Comparison of ENCODE assay signal across 8 cellular contexts in the genomic region with DNA sequence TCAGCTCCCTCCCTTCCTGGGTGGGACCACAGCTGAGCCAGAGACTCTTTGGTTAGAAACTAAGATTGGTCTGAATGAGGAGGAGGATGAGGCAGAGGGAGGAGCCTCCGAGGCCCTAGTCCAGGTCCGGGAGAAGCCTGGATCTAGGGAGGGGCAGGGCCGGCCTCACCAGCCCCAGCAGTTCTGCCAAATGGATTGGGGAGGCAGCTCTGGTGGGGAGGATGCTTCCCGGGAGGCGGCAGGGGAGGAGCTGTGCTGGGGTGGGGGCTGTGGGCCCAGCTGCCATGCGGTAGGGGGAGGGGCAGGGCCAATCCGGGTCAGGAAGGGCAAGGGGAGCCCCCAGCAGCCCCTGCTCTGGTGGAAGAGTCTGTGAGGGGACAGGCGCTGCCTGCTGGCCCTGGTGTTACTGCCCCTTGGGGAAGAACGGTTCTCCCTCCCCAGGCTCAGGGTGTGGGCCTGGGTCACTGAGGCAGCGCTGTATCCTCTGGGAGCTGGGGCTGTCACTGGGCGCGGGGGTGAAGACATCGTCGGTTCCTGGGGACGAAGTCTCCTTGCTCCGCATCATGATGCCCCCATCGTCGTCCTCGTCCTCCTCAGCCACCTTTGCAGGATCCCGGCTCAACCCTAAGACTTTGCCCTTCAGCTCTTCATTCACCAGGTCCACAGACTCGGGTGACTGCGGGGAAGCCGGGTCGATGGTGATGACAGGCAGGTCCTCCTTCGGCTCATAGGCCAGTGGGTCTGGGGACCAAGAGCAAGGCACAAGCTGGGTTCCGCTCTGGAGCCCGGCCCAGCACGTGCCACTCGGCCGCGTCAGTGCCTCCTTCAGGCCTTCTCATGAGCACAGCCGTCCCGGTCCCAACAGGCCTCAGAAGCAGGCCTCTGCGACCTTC. TPM values are rescaled to one million over a fixed set of nuclear protein-coding genes. Genes with fewer than 3 reads are reported as not detected.
DNase-seq lines count a peak whose midpoint lies in the region; ATAC-seq and TF ChIP-seq lines count a peak whose summit lies in the region.

No MANE protein-coding gene starts in this region.

- no peak for ATAC-seq in HG03354 (IDR thresholded peaks at IDR 0.05; ENCODE audit: poor library complexity, severe bottlenecking, unreplicated experiment)
- ATAC-seq in T-helper 17 cell, result no peak
- no peak for ATAC-seq in T-cell (replicated peaks in 1 of 4)

- H3K27me3 Mint-ChIP-seq in osteocyte (ENCODE audit: unreplicated experiment), result no peaks in the 10 kb centered on the region
- no peaks in the 10 kb centered on the region for H3K27me3 Mint-ChIP-seq in T-helper 17 cell
- H3K27me3 Mint-ChIP-seq in T-cell, result no peaks in the 10 kb centered on the region

- no peak for TF ChIP-seq CTCF in esophagus squamous epithelium (IDR thresholded peaks at IDR 0.05)
- no peak for TF ChIP-seq CTCF in osteocyte (IDR thresholded peaks at IDR 0.05)

- peaks cover 0 to 41% (median 0%) of the 10 kb centered on the region in 3 donors for H3K36me3 ChIP-seq in esophagus squamous epithelium

- CTCF ChIA-PET in T-cell (lab: Charles Lee), result interaction anchor here (0.5 to 1.6 kb wide), 7 partner anchors 54 to 659 kb away, joined by 3 to 10 read pairs (median 5); no protein-coding TSS in a partner anchor

- no peaks in the 10 kb centered on the region for H3K27me3 ChIP-seq in esophagus squamous epithelium

- H3K4me3 Mint-ChIP-seq in osteocyte (ENCODE audit: unreplicated experiment) (no peak overlapping the region), T-helper 17 cell (no peak overlapping the region), T-cell (no peak overlapping the region)

- peaks cover 3% of the 10 kb centered on the region for H3K36me3 Mint-ChIP-seq in osteocyte (ENCODE audit: unreplicated experiment)
- no peaks in the 10 kb centered on the region for H3K36me3 Mint-ChIP-seq in T-helper 17 cell (ENCODE audit: low read depth)
- H3K36me3 Mint-ChIP-seq in T-cell, result no peaks in the 10 kb centered on the region

- peak overlapping the region; percentile 83 to 88 (median 86) for H3K27ac ChIP-seq in esophagus squamous epithelium

- H3K27ac Mint-ChIP-seq in osteocyte (ENCODE audit: unreplicated experiment), result peak overlapping the region; percentile 91
- no peak overlapping the region for H3K27ac Mint-ChIP-seq in T-helper 17 cell
- H3K27ac Mint-ChIP-seq in T-cell, result no peak overlapping the region

- TF ChIP-seq POLR2A in esophagus squamous epithelium (IDR thresholded peaks at IDR 0.05), result no peak

- intact Hi-C loops in esophagus squamous epithelium (cut with DNase I), result loop anchor here (5.0 to 10.0 kb wide), 3 partner anchors 105 to 292 kb away; a partner anchor contains a TSS

- H3K9me3 ChIP-seq in esophagus squamous epithelium (no peaks in the 10 kb centered on the region), T-helper 17 cell (ENCODE audit: control insufficient read depth, low read length, poor library complexity, severe bottlenecking) (no peaks in the 10 kb centered on the region)

- H3K9me3 Mint-ChIP-seq in osteocyte (ENCODE audit: unreplicated experiment) (no peaks in the 10 kb centered on the region), T-cell (no peaks in the 10 kb centered on the region)

- no peak overlapping the region for H3K4me3 ChIP-seq in esophagus squamous epithelium

- peaks cover 35% of the 10 kb centered on the region for H3K4me1 Mint-ChIP-seq in osteocyte (ENCODE audit: unreplicated experiment)
- H3K4me1 Mint-ChIP-seq in T-helper 17 cell, result peaks cover 6% of the 10 kb centered on the region
- H3K4me1 Mint-ChIP-seq in T-cell, result peaks cover 0 to 11% (median 8%) of the 10 kb centered on the region in 3 donors

- peaks cover 27 to 44% (median 27%) of the 10 kb centered on the region in 3 donors for H3K4me1 ChIP-seq in esophagus squamous epithelium

- POLR2A ChIA-PET in T-cell (lab: Charles Lee), result no interaction called here

- DNase-seq in DMS53 (lab: John Stamatoyannopoulos, UW), result peak; percentile 73
- DNase-seq in OCI-M1 (lab: John Stamatoyannopoulos, UW), result peak; percentile 73
- DNase-seq in esophagus squamous epithelium (lab: John Stamatoyannopoulos, UW), result no peak
- DNase-seq in osteocyte (ENCODE audit: extremely low spot score, unreplicated experiment), result no peak
- DNase-seq in T-helper 17 cell, result no peak
- no peak for DNase-seq in HuH-7.5 (ENCODE audit: low spot score)
- no peak for DNase-seq in T-cell

- 85 to 92% methylated on average over 16 to 17 of the region's 34 CpGs for WGBS in esophagus squamous epithelium, 2 donors

RNA-seq across cellular contexts. Expression of a gene that starts 54.8 kb away (rescaled TPM):
- total RNA-seq in esophagus squamous epithelium, result 10 to 100 TPM; 11.4 to 18.8 (median 16.6) TPM
- total RNA-seq in osteocyte, result 32.5 and 34.2 TPM in 2 replicates
- total RNA-seq in T-helper 17 cell, result 10 to 100 TPM; 21.4 to 30.4 TPM
- total RNA-seq in T-cell, result 10 to 100 TPM; 14.6 to 24.4 (median 18.5) TPM

Comparison
In these comparisons a context has a peak if more than half of its experiments do, and no peak if none do; other contexts are left out.
1. DNase-seq: peak in DMS53 (single experiment) and OCI-M1 (single experiment); none in esophagus squamous epithelium (single experiment), osteocyte (single experiment), T-helper 17 cell (0 of 3), HuH-7.5 (single experiment) and T-cell (0 of 34).